ENCODE assay signal across 16 cellular contexts in genomic region chr11:60852639-60853468, GRCh38. TPM values are rescaled to one million over a fixed set of nuclear protein-coding genes. Genes with fewer than 3 reads are reported as not detected.
DNase-seq lines count a peak whose midpoint lies in the region; ATAC-seq, FAIRE-seq and TF ChIP-seq lines count a peak whose summit lies in the region.
"Had no signal": no experiment of that assay in that cellular context is flagged by ENCODE, and none has a peak within 500 bp of the region (broad histone marks: within the 10 kb centered on the region; RNA-seq: fewer than 3 reads in every experiment).

No MANE protein-coding gene starts in this region.

- FAIRE-seq in pancreas (lab: Jason Lieb, UNC), result no peak
- FAIRE-seq: kidney had no signal

- H3K36me3 ChIP-seq in HUES48 (ENCODE audit: control insufficient read depth, insufficient read depth, low read length) (peaks cover 37% of the 10 kb centered on the region), pancreas (peaks cover 0 to 16% (median 5%) of the 10 kb centered on the region in 3 donors), ascending aorta (peaks cover 27 to 37% of the 10 kb centered on the region in 2 donors)

- no peak for DNase-seq in foreskin keratinocyte
- peak in 4 of 6 donors; percentile 34 to 81 (median 56) for DNase-seq in pancreas
- no peak for DNase-seq in NCI-H774 (lab: John Stamatoyannopoulos, UW)
- DNase-seq in ascending aorta (ENCODE audit: low spot score in 2 of 2), result no peak
- DNase-seq: activated gamma-delta T cell treated with Interleukin-2 at 50 U/mL for 16 hours; effector CD4-positive, alpha-beta T cell; HCEC 1CT; kidney; NCI-H1694 treated with DMSO at 0.1 percent for 48 hours; NCI-H524; PC-9 had no signal

- ATAC-seq in foreskin keratinocyte (peak; percentile 79), pancreas (peak; percentile 70 to 80 (median 76)), GM18505 (IDR thresholded peaks at IDR 0.05; ENCODE audit: unreplicated experiment) (no peak)
- ATAC-seq: psoas muscle had no signal

- H3K4me1 ChIP-seq in HUES48 (ENCODE audit: control insufficient read depth, insufficient read depth, low read length) (peaks cover 6% of the 10 kb centered on the region), foreskin keratinocyte (no peaks in the 10 kb centered on the region), pancreas (no peaks in the 10 kb centered on the region), ascending aorta (no peaks in the 10 kb centered on the region)
- H3K4me1 ChIP-seq: psoas muscle had no signal

- no peak for TF ChIP-seq CTCF in foreskin keratinocyte (conservative IDR thresholded peaks at IDR 0.05)
- TF ChIP-seq CTCF in pancreas (IDR thresholded peaks at IDR 0.05), result no peak
- no peak for TF ChIP-seq CTCF in ascending aorta (IDR thresholded peaks at IDR 0.05)

- intact Hi-C loops in pancreas (cut with DNase I) (no loop called here), ascending aorta (cut with DNase I) (no loop called here)

- H3K27me3 ChIP-seq in HUES48 (ENCODE audit: control insufficient read depth, insufficient read depth, low read length) (peaks cover 32% of the 10 kb centered on the region), foreskin keratinocyte (peaks cover 10% of the 10 kb centered on the region), pancreas (no peaks in the 10 kb centered on the region), ascending aorta (no peaks in the 10 kb centered on the region)

- H3K9me3 ChIP-seq in HUES48 (ENCODE audit: control insufficient read depth, insufficient read depth, low read length) (no peaks in the 10 kb centered on the region), pancreas (no peaks in the 10 kb centered on the region), ascending aorta (no peaks in the 10 kb centered on the region)
- H3K9me3 ChIP-seq: psoas muscle had no signal

- WGBS in pancreas, 2 donors, result 46 to 49% methylated on average over 86 to 87 of the region's 87 CpGs

- no peak for TF ChIP-seq POLR2A in GM18505 (IDR thresholded peaks at IDR 0.05; ENCODE audit: borderline replicate concordance, extremely low read depth, insufficient read depth, insufficient read length)

- no peak overlapping the region for H3K27ac ChIP-seq in HUES48 (ENCODE audit: low read depth, low read length)
- H3K27ac ChIP-seq in foreskin keratinocyte, result no peak overlapping the region
- H3K27ac ChIP-seq in pancreas, result peak overlapping the region in 3 of 4 donors; percentile 44 to 57 (median 53)
- H3K27ac ChIP-seq in ascending aorta, result no peak overlapping the region
- H3K27ac ChIP-seq: PC-9, psoas muscle had no signal

- H3K4me3 ChIP-seq in HUES48 (ENCODE audit: low read depth, low read length) (peak overlapping the region; percentile 31), pancreas (peak overlapping the region; percentile 3 to 44 (median 22)), ascending aorta (no peak overlapping the region)
- H3K4me3 ChIP-seq: PC-9, psoas muscle had no signal

- H3K9ac ChIP-seq in HUES48 (ENCODE audit: low read depth, low read length), result no peak overlapping the region

RNA-seq across cellular contexts. Expression of gene PTGDR2, which starts 2.9 kb away (rescaled TPM):
- total RNA-seq in foreskin keratinocyte, result not detected in 2 replicates
- 0.02 and 0.03 TPM in 2 replicates for polyA plus RNA-seq in foreskin keratinocyte
- under 1 TPM; 0.09 to 0.67 (median 0.28) TPM for total RNA-seq in pancreas
- polyA plus RNA-seq in pancreas, result 1 to 10 TPM; 1.4 to 5.7 TPM
- not detected for total RNA-seq in ascending aorta
- total RNA-seq: LHCN-M2, PC-9 had no signal

RNA-seq across cellular contexts. Expression of gene CCDC86, which starts 10.9 kb away (rescaled TPM):
- total RNA-seq in foreskin keratinocyte (28.4 and 42.4 TPM in 2 replicates), pancreas (10 to 100 TPM in 4 of 6 donors, 1 to 10 TPM in 2; 6.3 to 16.9 (median 11.0) TPM), ascending aorta (16.0 TPM)
- polyA plus RNA-seq in foreskin keratinocyte (63.5 and 82.0 TPM in 2 replicates), pancreas (10 to 100 TPM; 10.5 to 20.8 TPM)

RNA-seq across cellular contexts. Expression of gene ZP1, which starts 14.5 kb away (rescaled TPM):
- total RNA-seq in foreskin keratinocyte, result not detected in 2 replicates
- polyA plus RNA-seq in foreskin keratinocyte, result not detected in 2 replicates
- not detected for total RNA-seq in pancreas
- polyA plus RNA-seq in pancreas, result 1 to 10 TPM in 1 of 2 donors, under 1 TPM in 1; 0.34 to 1.5 TPM
- total RNA-seq in ascending aorta, result not detected
- total RNA-seq: activated CD8-positive, alpha-beta memory T cell treated with anti-CD3 and anti-CD28 coated beads for 36 hours; kidney; PC-9 had no signal

RNA-seq across cellular contexts. Expression of gene PRPF19, which starts 53.5 kb away (rescaled TPM):
- total RNA-seq in foreskin keratinocyte, result 70.3 and 88.3 TPM in 2 replicates
- polyA plus RNA-seq in foreskin keratinocyte, result 133 and 152 TPM in 2 replicates
- total RNA-seq in pancreas, result 10 to 100 TPM; 33.9 to 50.1 (median 45.5) TPM
- polyA plus RNA-seq in pancreas, result 10 to 100 TPM; 44.2 to 50.1 TPM
- 61.6 TPM for total RNA-seq in ascending aorta

Comparison
In these comparisons a context has a peak if more than half of its experiments do, and no peak if none do; other contexts are left out.
1. H3K27ac ChIP-seq: peak in pancreas (3 of 4); none in HUES48 (single experiment), foreskin keratinocyte (single experiment) and ascending aorta (0 of 2).
2. H3K4me3 ChIP-seq: peak in HUES48 (single experiment) and pancreas (4 of 4); none in ascending aorta (0 of 2).
3. DNase-seq: peak in pancreas (4 of 6); none in foreskin keratinocyte (0 of 2), NCI-H774 (single experiment) and ascending aorta (0 of 2).